Comparison of ENCODE assay signal across 29 cellular contexts in genomic region chr1:220761688-220762427, GRCh38. TPM values are rescaled to one million over a fixed set of nuclear protein-coding genes. Genes with fewer than 3 reads are reported as not detected.
DNase-seq lines count a peak whose midpoint lies in the region; ATAC-seq, FAIRE-seq and TF ChIP-seq lines count a peak whose summit lies in the region.
"Had no signal": no experiment of that assay in that cellular context is flagged by ENCODE, and none has a peak within 500 bp of the region (broad histone marks: within the 10 kb centered on the region; RNA-seq: fewer than 3 reads in every experiment).

No MANE protein-coding gene starts in this region.

- no peaks in the 10 kb centered on the region for H3K79me2 ChIP-seq in hepatocyte

- H3K4me1 ChIP-seq in hepatocyte (ENCODE audit: insufficient read depth) (peaks cover 4% of the 10 kb centered on the region), mucosa of rectum (ENCODE audit: control insufficient read depth in 2 of 2, insufficient read depth in 2 of 2, low read length in 2 of 2) (peaks cover 0 to 17% of the 10 kb centered on the region in 2 donors)
- H3K4me1 ChIP-seq: uterus had no signal

- ATAC-seq in HG02840 (IDR thresholded peaks at IDR 0.05; ENCODE audit: low FRiP score, unreplicated experiment) (no peak), GM19324 (IDR thresholded peaks at IDR 0.05; ENCODE audit: low FRiP score, unreplicated experiment) (no peak), GM19467 (IDR thresholded peaks at IDR 0.05; ENCODE audit: unreplicated experiment) (no peak)
- ATAC-seq: activated CD4-positive, alpha-beta T cell treated with anti-CD3 and anti-CD28 coated beads for 36 hours; activated T-helper 17 cell treated with anti-CD3 and anti-CD28 coated beads, Interleukin-2, amount 50 U/mL, for 72 hours; esophagus mucosa had no signal

- H3K27me3 ChIP-seq in hepatocyte = no peaks in the 10 kb centered on the region
- H3K27me3 ChIP-seq in mucosa of rectum (ENCODE audit: control insufficient read depth in 2 of 2, insufficient read depth in 2 of 2, low read length in 2 of 2) = no peaks in the 10 kb centered on the region
- H3K27me3 ChIP-seq: adrenal gland, uterus had no signal

- TF ChIP-seq POLR2A in H54 (IDR thresholded peaks at IDR 0.05; ENCODE audit: low read depth, low read length) = no peak

- WGBS in hepatocyte (ENCODE audit: low lambda C conversion rate, missing lambda C conversion rate) = 84% methylated on average over 7 of the region's 7 CpGs

- no peaks in the 10 kb centered on the region for H3K9me2 ChIP-seq in hepatocyte (replicated peaks; ENCODE audit: insufficient read depth)

- peak overlapping the region; percentile 37 for H3K27ac ChIP-seq in hepatocyte
- H3K27ac ChIP-seq in mucosa of rectum (ENCODE audit: low read depth in 2 of 2, low read length in 2 of 2) = peak overlapping the region; percentile 29 to 67
- H3K27ac ChIP-seq: skin epidermis, uterus had no signal

- no peak overlapping the region for H2AFZ ChIP-seq in hepatocyte

- FAIRE-seq in D721Med (lab: Jason Lieb, UNC) (peak; percentile 6), H54 (lab: Jason Lieb, UNC) (no peak)
- FAIRE-seq: GM19239 had no signal

- H3K9me3 ChIP-seq in hepatocyte (ENCODE audit: low read depth) = no peaks in the 10 kb centered on the region
- no peaks in the 10 kb centered on the region for H3K9me3 ChIP-seq in mucosa of rectum (ENCODE audit: control insufficient read depth in 2 of 2, low read length in 2 of 2)
- H3K9me3 ChIP-seq: adrenal gland, uterus had no signal

- no peak for DNase-seq in D721Med (ENCODE audit: insufficient read length, low spot score)
- peak; percentile 84 for DNase-seq in NCI-H1436 treated with DMSO at 0.1 percent for 48 hours (lab: John Stamatoyannopoulos, UW)
- DNase-seq in hepatocyte (ENCODE audit: low spot score) = no peak
- no peak for DNase-seq in H54 (ENCODE audit: insufficient read length, low spot score)
- DNase-seq: activated CD4-positive, alpha-beta T cell treated with anti-CD3 and anti-CD28 coated beads for 36 hours; activated naive CD4-positive, alpha-beta T cell treated with anti-CD3 and anti-CD28 coated beads, Interleukin-2, amount 10 ng/mL, durations not matched to agents 7 days and 5 days; adrenal gland; CD4-positive, alpha-beta T cell; dermis blood vessel endothelial cell; EL; endodermal cell; H7; Karpas-422; NCI-H1694; NCI-H2227 treated with DMSO at 0.1 percent for 48 hours; retina; stimulated activated naive CD4-positive, alpha-beta T cell; T-helper 9 cell; uterus had no signal

- TF ChIP-seq CTCF in D721Med (IDR thresholded peaks at IDR 0.05; ENCODE audit: insufficient read depth, missing control alignments) (no peak), hepatocyte (IDR thresholded peaks at IDR 0.05; ENCODE audit: poor library complexity) (no peak)

- no peaks in the 10 kb centered on the region for H3K36me3 ChIP-seq in hepatocyte (replicated peaks; ENCODE audit: insufficient read depth, low read depth)
- H3K36me3 ChIP-seq in mucosa of rectum (ENCODE audit: control insufficient read depth in 2 of 2, insufficient read depth in 2 of 2, low read length in 2 of 2) = peaks cover 10 to 14% of the 10 kb centered on the region in 2 donors
- H3K36me3 ChIP-seq: uterus had no signal

- H3K4me3 ChIP-seq in hepatocyte (no peak overlapping the region), mucosa of rectum (ENCODE audit: low read length in 2 of 2) (no peak overlapping the region)
- H3K4me3 ChIP-seq: adrenal gland, lung, skin epidermis, uterus had no signal

- H3K9ac ChIP-seq in mucosa of rectum (ENCODE audit: low read depth in 1 of 2, low read length in 2 of 2) = no peak overlapping the region

- no peaks in the 10 kb centered on the region for H4K20me1 ChIP-seq in hepatocyte (ENCODE audit: insufficient read depth, poor library complexity, severe bottlenecking)

- no peak overlapping the region for H3K4me2 ChIP-seq in hepatocyte

RNA-seq across cellular contexts. Expression of gene MTARC2, which starts 13.7 kb away (rescaled TPM):
- total RNA-seq in hepatocyte = 24.4 and 26.7 TPM in 2 replicates
- polyA plus RNA-seq in hepatocyte = 23.7 and 27.8 TPM in 2 replicates
- total RNA-seq: A673; activated CD4-positive, alpha-beta T cell treated with anti-CD3 and anti-CD28 coated beads for 36 hours; activated T-helper 17 cell treated with anti-CD3 and anti-CD28 coated beads, Interleukin-2, amount 50 U/mL, for 72 hours; CD4-positive, alpha-beta T cell had no signal

RNA-seq across cellular contexts. Expression of gene MTARC1, which starts 24.9 kb away (rescaled TPM):
- 19.9 and 24.0 TPM in 2 replicates for total RNA-seq in hepatocyte
- polyA plus RNA-seq in hepatocyte = 11.9 and 15.8 TPM in 2 replicates
- total RNA-seq: activated CD4-positive, alpha-beta T cell treated with anti-CD3 and anti-CD28 coated beads for 36 hours; CD4-positive, alpha-beta T cell had no signal
